ENCODE assay signal across 20 cellular contexts in the genomic region with DNA sequence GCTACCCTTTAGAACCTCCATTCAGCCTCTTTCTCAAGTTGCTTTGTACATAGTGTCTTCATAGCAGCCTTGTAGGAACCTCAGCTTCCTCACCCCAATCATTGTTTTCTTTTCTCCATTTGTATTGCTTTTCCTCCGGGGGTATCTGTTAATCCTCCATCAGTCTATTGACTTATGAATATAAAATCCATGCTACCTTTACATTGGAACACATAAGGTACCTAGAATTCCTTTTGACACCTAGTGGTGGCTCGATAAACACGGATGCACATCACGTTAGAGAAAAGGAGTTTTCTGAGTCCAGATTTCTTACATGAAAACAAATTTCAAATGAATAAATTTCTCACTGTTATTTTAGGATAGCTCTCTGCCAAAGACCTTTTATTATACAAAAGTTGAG. TPM values are rescaled to one million over a fixed set of nuclear protein-coding genes. Genes with fewer than 3 reads are reported as not detected.
DNase-seq lines count a peak whose midpoint lies in the region; ATAC-seq and TF ChIP-seq lines count a peak whose summit lies in the region.
"Had no signal": no experiment of that assay in that cellular context is flagged by ENCODE, and none has a peak within 500 bp of the region (broad histone marks: within the 10 kb centered on the region; RNA-seq: fewer than 3 reads in every experiment).

No MANE protein-coding gene starts in this region.

- no peak for ATAC-seq in Panc1
- ATAC-seq in foreskin keratinocyte = no peak
- ATAC-seq in GM19463 (IDR thresholded peaks at IDR 0.05; ENCODE audit: unreplicated experiment) = no peak
- ATAC-seq in SK-N-SH treated with all-trans-retinoic acid at 6 μM for 48 hours = no peak
- ATAC-seq in body of pancreas = no peak
- ATAC-seq: K562 had no signal

- H3K36me3 ChIP-seq in Panc1 (ENCODE audit: control insufficient read depth, insufficient read depth, low read length) = no peaks in the 10 kb centered on the region
- H3K36me3 ChIP-seq in body of pancreas (replicated peaks in 1 of 2; ENCODE audit: insufficient read depth in 1 of 2, low read depth in 2 of 2) = no peaks in the 10 kb centered on the region
- H3K36me3 ChIP-seq: SJCRH30 had no signal

- CTCF ChIA-PET in Panc1 (lab: Charles Lee) = no interaction called here

- 66 to 90% methylated on average over 4 of the region's 4 CpGs for WGBS in body of pancreas, 2 donors

- H3K9me3 ChIP-seq in Panc1 (ENCODE audit: control insufficient read depth, insufficient read depth, low read depth, low read length) = no peaks in the 10 kb centered on the region
- no peaks in the 10 kb centered on the region for H3K9me3 ChIP-seq in body of pancreas
- H3K9me3 ChIP-seq: SJCRH30 had no signal

- DNase-seq in DMS53 (lab: John Stamatoyannopoulos, UW) (peak; percentile 8), DMS53 treated with DMSO at 0.1 percent for 48 hours (lab: John Stamatoyannopoulos, UW; ENCODE audit: unreplicated experiment) (no peak), Panc1 (ENCODE audit: low read depth, low spot score) (no peak), foreskin keratinocyte (no peak), NCI-H2029 treated with DMSO at 0.1 percent for 48 hours (lab: John Stamatoyannopoulos, UW) (no peak), body of pancreas (no peak)
- DNase-seq: 8988T; CD4-positive, CD25-positive, alpha-beta regulatory T cell; DMS153; H7; Kasumi-1; NCI-H1105; NCI-H1436 treated with DMSO at 0.1 percent for 48 hours; NCI-H1930; NCI-H446; NCI-H526 treated with DMSO at 0.1 percent for 48 hours; SJCRH30 had no signal

- TF ChIP-seq CTCF in Panc1 (IDR thresholded peaks at IDR 0.05) (no peak; the same call in 1 of the 2 replicates), foreskin keratinocyte (conservative IDR thresholded peaks at IDR 0.05) (peak; percentile 20), body of pancreas (IDR thresholded peaks at IDR 0.05) (no peak)

- in situ Hi-C loops in Panc1 (cut with HindIII; ENCODE audit: low pct_unique_long_range_greater_than_20kb, low sequenced_read_pairs) = no loop called here

- H3K4me1 ChIP-seq in Panc1 (ENCODE audit: control insufficient read depth, insufficient read depth, low read length) = peaks cover 36% of the 10 kb centered on the region
- peaks cover 35% of the 10 kb centered on the region for H3K4me1 ChIP-seq in foreskin keratinocyte
- H3K4me1 ChIP-seq in body of pancreas = peaks cover 20% of the 10 kb centered on the region
- H3K4me1 ChIP-seq: SJCRH30 had no signal

- POLR2A ChIA-PET in Panc1 (lab: Charles Lee) = no interaction called here

- H3K4me3 ChIP-seq in Panc1 (ENCODE audit: low read depth in 2 of 2, low read length in 2 of 2) (no peak overlapping the region), body of pancreas (no peak overlapping the region)
- H3K4me3 ChIP-seq: K562, SJCRH30 had no signal

- no TSS peak for BruUV-seq in Panc1 (replicated peaks; lab: Mats Ljungman, UMichigan)

- H3K27ac ChIP-seq in Panc1 (ENCODE audit: low read length) (peak overlapping the region; percentile 21; the same call in 1 of the 2 replicates), foreskin keratinocyte (no peak overlapping the region), body of pancreas (no peak overlapping the region)
- H3K27ac ChIP-seq: SJCRH30 had no signal

- intact Hi-C loops in Panc1 (cut with micrococcal nuclease; ENCODE audit: unreplicated experiment) (no loop called here), body of pancreas (cut with DNase I) (no loop called here)

- H3K27me3 ChIP-seq in Panc1 (ENCODE audit: control insufficient read depth, insufficient read depth, low read length) (no peaks in the 10 kb centered on the region), foreskin keratinocyte (no peaks in the 10 kb centered on the region), body of pancreas (no peaks in the 10 kb centered on the region)
- H3K27me3 ChIP-seq: SJCRH30 had no signal

- TF ChIP-seq POLR2A in body of pancreas (IDR thresholded peaks at IDR 0.05) = no peak

TF ChIP-seq in SK-N-SH treated with all-trans-retinoic acid at 6 μM for 48 hours, 23 proteins besides CTCF, POLR2A, EP300 and RAD21:
- TF ChIP-seq TOX (CRISPR knock-in tag; IDR thresholded peaks at IDR 0.05; ENCODE audit: borderline replicate concordance) = no peak
- no peak for TF ChIP-seq ZFP30 (CRISPR knock-in tag; IDR thresholded peaks at IDR 0.05)
- TF ChIP-seq ZC3H10 (CRISPR knock-in tag; IDR thresholded peaks at IDR 0.05) = no peak
- no peak for TF ChIP-seq ESRRG (CRISPR knock-in tag; IDR thresholded peaks at IDR 0.05)
- no peak for TF ChIP-seq ZNF8 (CRISPR knock-in tag; IDR thresholded peaks at IDR 0.05)
- TF ChIP-seq, protein P1, sequence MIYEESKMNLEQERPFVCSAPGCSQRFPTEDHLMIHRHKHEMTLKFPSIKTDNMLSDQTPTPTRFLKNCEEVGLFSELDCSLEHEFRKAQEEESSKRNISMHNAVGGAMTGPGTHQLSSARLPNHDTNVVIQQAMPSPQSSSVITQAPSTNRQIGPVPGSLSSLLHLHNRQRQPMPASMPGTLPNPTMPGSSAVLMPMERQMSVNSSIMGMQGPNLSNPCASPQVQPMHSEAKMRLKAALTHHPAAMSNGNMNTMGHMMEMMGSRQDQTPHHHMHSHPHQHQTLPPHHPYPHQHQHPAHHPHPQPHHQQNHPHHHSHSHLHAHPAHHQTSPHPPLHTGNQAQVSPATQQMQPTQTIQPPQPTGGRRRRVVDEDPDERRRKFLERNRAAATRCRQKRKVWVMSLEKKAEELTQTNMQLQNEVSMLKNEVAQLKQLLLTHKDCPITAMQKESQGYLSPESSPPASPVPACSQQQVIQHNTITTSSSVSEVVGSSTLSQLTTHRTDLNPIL (CRISPR knock-in tag; IDR thresholded peaks at IDR 0.05; ENCODE audit: low read depth) = no peak

RNA-seq across cellular contexts. Expression of a gene that starts 6.3 kb away (rescaled TPM):
- total RNA-seq in Panc1 (2021; ENCODE audit: unreplicated experiment) (15.1 TPM), foreskin keratinocyte (26.5 and 39.6 TPM in 2 replicates), body of pancreas (10 to 100 TPM in 1 of 2 donors, under 1 TPM in 1; 0.66 to 19.7 TPM)
- polyA plus RNA-seq in Panc1 (2012; ENCODE audit: insufficient read length) = 18.0 TPM
- polyA plus RNA-seq in foreskin keratinocyte = 16.2 and 27.5 TPM in 2 replicates
- total RNA-seq: K562 had no signal
- polyA plus RNA-seq: CD4-positive, CD25-positive, alpha-beta regulatory T cell had no signal
